In the genomic region with DNA sequence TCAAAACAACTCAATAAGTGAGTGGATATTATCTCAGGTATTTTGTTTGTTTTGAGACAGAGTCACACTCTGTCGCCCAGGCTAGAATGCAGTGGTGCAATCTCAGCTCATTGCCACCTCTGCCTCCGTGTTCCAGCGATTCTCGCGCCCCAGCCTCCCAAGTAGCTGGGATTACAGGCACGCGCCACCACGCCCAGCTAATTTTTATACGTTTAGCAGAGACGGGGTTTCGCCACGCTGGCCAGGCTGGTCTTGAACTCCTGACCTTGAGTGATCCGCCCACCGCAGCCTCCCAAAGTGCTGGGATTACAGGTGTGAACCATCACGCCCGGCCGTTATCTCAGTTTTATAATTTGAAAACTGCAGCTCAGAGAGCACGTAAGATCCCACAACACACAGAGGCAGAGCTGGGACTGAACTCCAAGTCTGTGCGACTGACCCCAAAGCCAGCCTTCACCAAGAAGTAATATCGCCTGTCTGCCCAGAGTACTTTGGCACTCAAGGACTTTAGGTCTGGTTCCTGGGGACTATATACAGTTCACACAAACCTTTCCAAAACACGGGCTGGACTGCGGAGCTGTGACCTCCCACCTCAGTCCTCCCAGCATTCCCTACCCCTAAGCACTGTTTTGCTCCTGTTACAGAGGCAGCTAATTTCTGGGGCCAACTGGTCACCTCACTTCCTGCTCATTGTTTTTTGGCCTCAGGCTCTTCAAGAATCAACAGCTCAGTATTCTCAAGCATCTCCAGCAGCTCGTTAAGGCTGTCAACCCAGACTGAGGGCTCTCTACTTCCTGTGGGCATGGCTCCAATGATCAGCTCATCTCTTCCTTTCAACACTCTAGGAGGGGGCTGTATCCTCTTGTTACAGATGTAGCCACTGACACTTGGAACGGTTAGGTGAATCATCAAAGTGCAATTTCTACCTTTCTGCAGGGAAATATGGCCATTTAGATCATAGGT, we compare ENCODE assay signal across 12 cellular contexts. TPM values are rescaled to one million over a fixed set of nuclear protein-coding genes. Genes with fewer than 3 reads are reported as not detected.
DNase-seq lines count a peak whose midpoint lies in the region; ATAC-seq and TF ChIP-seq lines count a peak whose summit lies in the region.
"Had no signal": no experiment of that assay in that cellular context is flagged by ENCODE, and none has a peak within 500 bp of the region (broad histone marks: within the 10 kb centered on the region; RNA-seq: fewer than 3 reads in every experiment).

No MANE protein-coding gene starts in this region.

- H4K20me1 ChIP-seq in PC-3 (ENCODE audit: low read length), result no peaks in the 10 kb centered on the region
- H4K20me1 ChIP-seq in MM.1S (ENCODE audit: insufficient read depth, low read length), result no peaks in the 10 kb centered on the region

- H3K36me3 ChIP-seq in PC-3 (ENCODE audit: low read depth, low read length) (no peaks in the 10 kb centered on the region), MM.1S (replicated peaks; ENCODE audit: insufficient read depth, low read length) (no peaks in the 10 kb centered on the region)

- POLR2A ChIA-PET in PC-3 (lab: Charles Lee; ENCODE audit: unreplicated experiment), result no interaction called here

- TF ChIP-seq CTCF in PC-3 (conservative IDR thresholded peaks at IDR 0.05; ENCODE audit: low read depth, low read length) (no peak), MM.1S (IDR thresholded peaks at IDR 0.05; ENCODE audit: low read length) (no peak)

- ATAC-seq in PC-3, result no peak

- H2AFZ ChIP-seq in PC-3 (ENCODE audit: low read length), result no peak overlapping the region
- H2AFZ ChIP-seq in MM.1S (ENCODE audit: low read length), result no peak overlapping the region

- intact Hi-C loops in PC-3 (cut with micrococcal nuclease), result no loop called here

- no peaks in the 10 kb centered on the region for H3K9me3 ChIP-seq in PC-3 (ENCODE audit: low read length)
- no peaks in the 10 kb centered on the region for H3K9me3 ChIP-seq in MM.1S (replicated peaks; ENCODE audit: insufficient read depth, low read length)
- H3K9me3 ChIP-seq: Caco-2 had no signal

- no peak overlapping the region for H3K4me3 ChIP-seq in PC-3 (ENCODE audit: low read length)
- H3K4me3 ChIP-seq in MM.1S (ENCODE audit: low read length), result no peak overlapping the region

- H3K4me2 ChIP-seq in PC-3 (ENCODE audit: low read length) (no peak overlapping the region), MM.1S (ENCODE audit: low read depth, low read length) (no peak overlapping the region)

- H3K79me2 ChIP-seq in PC-3 (ENCODE audit: low read length) (no peaks in the 10 kb centered on the region), MM.1S (ENCODE audit: low read length) (no peaks in the 10 kb centered on the region)

- no peaks in the 10 kb centered on the region for H3K9me2 ChIP-seq in PC-3 (replicated peaks; ENCODE audit: low read length)
- no peaks in the 10 kb centered on the region for H3K9me2 ChIP-seq in MM.1S (replicated peaks; ENCODE audit: insufficient read depth, low read length)

- H3K27me3 ChIP-seq in PC-3 (ENCODE audit: low read length) (peaks cover 28% of the 10 kb centered on the region), MM.1S (replicated peaks; ENCODE audit: insufficient read depth, low read length) (no peaks in the 10 kb centered on the region)

- H3K9ac ChIP-seq in PC-3 (ENCODE audit: low read length) (no peak overlapping the region), MM.1S (ENCODE audit: low read length) (no peak overlapping the region)

- no TSS peak for BruUV-seq in PC-3 (replicated peaks; lab: Mats Ljungman, UMichigan)

- H3K4me1 ChIP-seq in PC-3 (ENCODE audit: insufficient read depth, low read length) (no peaks in the 10 kb centered on the region), MM.1S (ENCODE audit: low read length) (no peaks in the 10 kb centered on the region)
- H3K4me1 ChIP-seq: Caco-2 had no signal

- no peak overlapping the region for H3K27ac ChIP-seq in PC-3 (ENCODE audit: low read length)
- no peak overlapping the region for H3K27ac ChIP-seq in MM.1S (ENCODE audit: low read length)

- H3F3A ChIP-seq in PC-3 (ENCODE audit: low read length, unreplicated experiment), result no peaks in the 10 kb centered on the region
- H3F3A ChIP-seq in MM.1S (ENCODE audit: insufficient read depth, low read length), result no peaks in the 10 kb centered on the region

- CTCF ChIA-PET in PC-3 (lab: Charles Lee), result no interaction called here

- DNase-seq in AML-193 (lab: John Stamatoyannopoulos, UW) (peak; percentile 83 to 85), ELF-1 (ENCODE audit: low read depth, low spot score) (peak; percentile 51), PC-3 (peak; percentile 29), foreskin melanocyte (peak; percentile 35), MM.1S (no peak)
- no peak for DNase-seq in activated T-cell treated with anti-CD3 and anti-CD28 coated beads, Interleukin-2, amount 50 U/mL, for 1 hour
- DNase-seq in activated T-cell treated with anti-CD3 and anti-CD28 coated beads, Interleukin-2, amount 50 U/mL, for 48 hours, result no peak
- DNase-seq in activated CD4-positive, CD25-positive, alpha-beta regulatory T cell (lab: John Stamatoyannopoulos, UW), result no peak
- DNase-seq: activated CD4-positive, alpha-beta T cell treated with anti-CD3 and anti-CD28 coated beads, Interleukin-2, amount 50 U/mL, for 1 hour; amygdala; Caco-2; Karpas-422 had no signal

RNA-seq across cellular contexts. Expression of gene TESC, which starts 22.5 kb away (rescaled TPM):
- 0.75 and 2.1 TPM in 2 replicates for total RNA-seq in PC-3 (2014; rRNA removed)

Comparison
In these comparisons a context has a peak if more than half of its experiments do, and no peak if none do; other contexts are left out.
1. DNase-seq: peak in AML-193 (2 of 2), ELF-1 (single experiment), PC-3 (single experiment) and foreskin melanocyte (single experiment); none in MM.1S (single experiment), activated T-cell treated with anti-CD3 and anti-CD28 coated beads, Interleukin-2, amount 50 U/mL, for 1 hour (single experiment), activated T-cell treated with anti-CD3 and anti-CD28 coated beads, Interleukin-2, amount 50 U/mL, for 48 hours (0 of 2) and activated CD4-positive, CD25-positive, alpha-beta regulatory T cell (0 of 4).